In the genomic region with DNA sequence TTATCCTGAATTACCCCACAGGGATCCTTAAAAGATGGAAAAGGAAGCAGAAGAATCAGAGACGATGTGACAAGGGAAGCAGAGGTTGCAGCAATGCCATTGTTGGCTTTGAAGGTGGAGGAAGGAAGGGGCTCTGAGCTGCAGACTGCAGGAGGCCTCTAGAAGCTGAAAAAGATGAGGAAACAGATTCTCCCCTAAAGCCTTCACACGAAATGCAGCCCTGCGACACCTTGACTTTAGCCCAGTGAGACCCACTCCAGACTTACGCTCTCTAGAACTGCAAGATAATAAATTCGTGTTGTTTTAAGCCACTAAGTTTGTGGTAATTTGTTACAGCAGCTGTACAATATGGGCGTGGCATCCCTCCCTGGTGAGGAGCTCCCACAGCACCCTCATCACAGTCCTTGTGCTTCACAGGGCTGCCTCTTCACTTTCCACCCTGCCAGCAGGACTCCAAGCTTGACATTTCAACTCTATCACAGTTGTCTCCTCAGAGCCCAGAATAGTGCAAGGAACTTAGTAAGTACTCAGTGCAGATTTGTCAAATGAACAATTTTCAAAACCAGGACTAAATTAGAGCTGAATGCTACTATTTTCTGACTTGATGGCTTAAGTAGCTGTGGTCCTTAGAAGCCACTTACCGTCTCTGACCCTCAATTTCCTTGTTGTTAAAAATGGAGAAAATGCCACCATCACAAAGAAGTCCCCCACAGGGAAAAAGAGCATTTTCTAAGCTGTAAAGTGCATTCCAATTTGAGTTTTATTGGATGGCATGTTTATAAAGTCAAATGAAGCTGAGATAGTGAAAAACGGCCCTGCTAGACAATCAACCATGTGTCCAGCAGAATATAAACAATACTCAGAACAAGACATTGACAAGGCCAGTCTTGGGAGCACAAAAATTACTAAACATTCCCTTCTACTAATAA, we compare ENCODE assay signal across 18 cellular contexts. TPM values are rescaled to one million over a fixed set of nuclear protein-coding genes. Genes with fewer than 3 reads are reported as not detected.
DNase-seq lines count a peak whose midpoint lies in the region; ATAC-seq, FAIRE-seq and TF ChIP-seq lines count a peak whose summit lies in the region.
"Had no signal": no experiment of that assay in that cellular context is flagged by ENCODE, and none has a peak within 500 bp of the region (broad histone marks: within the 10 kb centered on the region; RNA-seq: fewer than 3 reads in every experiment).

No MANE protein-coding gene starts in this region.

- no peaks in the 10 kb centered on the region for H3K36me3 ChIP-seq in SJCRH30
- peaks cover 0 to 2% (median 0%) of the 10 kb centered on the region in 3 experiments for H3K36me3 ChIP-seq in naive thymus-derived CD4-positive, alpha-beta T cell (ENCODE audit: control insufficient read depth in 2 of 3, insufficient read depth in 3 of 3, low read length in 3 of 3)
- H3K36me3 ChIP-seq: prostate gland had no signal

- DNase-seq in NCI-H345 (lab: John Stamatoyannopoulos, UW) (peak; percentile 51), NCI-H345 treated with DMSO at 0.1 percent for 48 hours (lab: John Stamatoyannopoulos, UW; ENCODE audit: unreplicated experiment) (no peak), KBM-7 (peak; percentile 61), SJCRH30 (peak; percentile 29 to 43), GM19238 (ENCODE audit: insufficient read length, low spot score) (no peak), GM12892 (ENCODE audit: insufficient read length) (no peak)
- peak in 1 of 9 donors; percentile 9 for DNase-seq in naive thymus-derived CD4-positive, alpha-beta T cell
- DNase-seq: DMS 273 treated with DMSO at 0.1 percent for 48 hours, endodermal cell, NCI-H774, SHP77 treated with DMSO at 0.1 percent for 48 hours had no signal

- POLR2A ChIA-PET in naive thymus-derived CD4-positive, alpha-beta T cell (lab: Charles Lee) = interaction anchor here (1.1 kb wide), 1 partner anchor 13 kb away, joined by 4 read pairs; no protein-coding TSS in a partner anchor

- peaks cover 0 to 11% (median 4%) of the 10 kb centered on the region in 11 donors for H3K9me3 Mint-ChIP-seq in naive thymus-derived CD4-positive, alpha-beta T cell

- no peak overlapping the region for H3K27ac ChIP-seq in SJCRH30
- H3K27ac ChIP-seq in naive thymus-derived CD4-positive, alpha-beta T cell (ENCODE audit: low read depth, low read length) = no peak overlapping the region
- H3K27ac ChIP-seq: A549, prostate gland had no signal

- H3K4me1 ChIP-seq in SJCRH30 = peaks cover 8% of the 10 kb centered on the region; the same call in 1 of the 2 replicates
- H3K4me1 ChIP-seq in naive thymus-derived CD4-positive, alpha-beta T cell (ENCODE audit: control insufficient read depth in 2 of 2, insufficient read depth in 2 of 2, low read length in 2 of 2) = peaks cover 0 to 14% of the 10 kb centered on the region in 2 donors
- H3K4me1 ChIP-seq: A549, prostate gland had no signal

- H3K4me3 Mint-ChIP-seq in naive thymus-derived CD4-positive, alpha-beta T cell = peak overlapping the region in 4 of 10 donors; percentile 8 to 60 (median 26)
- H3K4me3 Mint-ChIP-seq: brain, endodermal cell, mesothelial cell of epicardium had no signal

- H3K4me1 Mint-ChIP-seq in naive thymus-derived CD4-positive, alpha-beta T cell = peaks cover 14 to 31% (median 22%) of the 10 kb centered on the region in 7 donors
- H3K4me1 Mint-ChIP-seq: brain, mesothelial cell of epicardium had no signal

- FAIRE-seq in GM12892 (lab: Jason Lieb, UNC) = no peak
- FAIRE-seq: A549, islet of Langerhans, urothelium cell line had no signal

- ATAC-seq in naive thymus-derived CD4-positive, alpha-beta T cell = peak; percentile 18
- no peak for ATAC-seq in GM18867 (IDR thresholded peaks at IDR 0.05; ENCODE audit: unreplicated experiment)

- no peaks in the 10 kb centered on the region for H3K9me3 ChIP-seq in SJCRH30 (replicated peaks)
- no peaks in the 10 kb centered on the region for H3K9me3 ChIP-seq in naive thymus-derived CD4-positive, alpha-beta T cell (ENCODE audit: control insufficient read depth in 2 of 3, low read length in 3 of 3)
- H3K9me3 ChIP-seq: A549, prostate gland had no signal

- CTCF ChIA-PET in naive thymus-derived CD4-positive, alpha-beta T cell (lab: Charles Lee) = no interaction called here

- no peak for TF ChIP-seq POLR2A in GM12892 (IDR thresholded peaks at IDR 0.05; ENCODE audit: low read depth, low read length)

- peaks cover 0 to 17% (median 9%) of the 10 kb centered on the region in 5 donors for H3K36me3 Mint-ChIP-seq in naive thymus-derived CD4-positive, alpha-beta T cell

- H3K27me3 ChIP-seq in SJCRH30 = no peaks in the 10 kb centered on the region
- no peaks in the 10 kb centered on the region for H3K27me3 ChIP-seq in naive thymus-derived CD4-positive, alpha-beta T cell (ENCODE audit: control insufficient read depth in 2 of 2, insufficient read depth in 2 of 2, low read length in 2 of 2)

- H3K27me3 Mint-ChIP-seq in naive thymus-derived CD4-positive, alpha-beta T cell = peaks cover 0 to 8% (median 0%) of the 10 kb centered on the region in 5 donors

- in situ Hi-C loops in KBM-7 (cut with MboI; ENCODE audit: low pct_unique_long_range_greater_than_20kb, low sequenced_read_pairs) = no loop called here

- H3K4me3 ChIP-seq in SJCRH30 = no peak overlapping the region
- no peak overlapping the region for H3K4me3 ChIP-seq in naive thymus-derived CD4-positive, alpha-beta T cell (ENCODE audit: low read length)
- H3K4me3 ChIP-seq: A549, prostate gland had no signal

- peak overlapping the region in 7 of 9 donors; percentile 0 to 61 (median 31) for H3K27ac Mint-ChIP-seq in naive thymus-derived CD4-positive, alpha-beta T cell
- H3K27ac Mint-ChIP-seq: endodermal cell, mesothelial cell of epicardium had no signal

- intact Hi-C loops in naive thymus-derived CD4-positive, alpha-beta T cell (cut with micrococcal nuclease) = no loop called here

RNA-seq across cellular contexts. Expression of a gene that starts 53.4 kb away (rescaled TPM):
- total RNA-seq in SJCRH30 (2014; rRNA removed; shearing (Covaris generic)) = 21.6 and 22.2 TPM in 2 replicates
- 10 to 100 TPM in 4 of 5 experiments, 1 to 10 TPM in 1; 9.7 to 25.8 (median 23.5) TPM for total RNA-seq in naive thymus-derived CD4-positive, alpha-beta T cell
- polyA plus RNA-seq in naive thymus-derived CD4-positive, alpha-beta T cell = 10 to 100 TPM; 17.6 to 27.9 TPM
- 19.8 TPM for polyA plus RNA-seq in GM12892 (2012; ENCODE audit: missing spikeins)

Comparison
In these comparisons a context has a peak if more than half of its experiments do, and no peak if none do; other contexts are left out.
1. DNase-seq: peak in NCI-H345 (single experiment), KBM-7 (single experiment) and SJCRH30 (2 of 2); none in NCI-H345 treated with DMSO at 0.1 percent for 48 hours (single experiment), GM19238 (single experiment) and GM12892 (single experiment).